ENCODE assay signal across 8 cellular contexts in genomic region chr19:12939908-12940533, GRCh38. TPM values are rescaled to one million over a fixed set of nuclear protein-coding genes. Genes with fewer than 3 reads are reported as not detected.
DNase-seq lines count a peak whose midpoint lies in the region; ATAC-seq and TF ChIP-seq lines count a peak whose summit lies in the region.

No MANE protein-coding gene starts in this region.

- H3K4me3 Mint-ChIP-seq in T-cell, result peak overlapping the region; percentile 98 to 99 (median 99)

- H3K27me3 ChIP-seq in sigmoid colon, result no peaks in the 10 kb centered on the region

- no peak for DNase-seq in T-cell
- no peak for DNase-seq in fibroblast of mammary gland (ENCODE audit: low read depth)
- DNase-seq in sigmoid colon, result no peak
- no peak for DNase-seq in SW480 (ENCODE audit: low spot score)
- no peak for DNase-seq in MV-4-11 (lab: John Stamatoyannopoulos, UW)
- no peak for DNase-seq in NCI-H187 (lab: John Stamatoyannopoulos, UW)

- WGBS in sigmoid colon, 2 donors, result 60 to 66% methylated on average over 12 of the region's 12 CpGs

- H3K36me3 Mint-ChIP-seq in T-cell, result peaks cover 38% of the 10 kb centered on the region

- H3K27ac ChIP-seq in sigmoid colon, result peak overlapping the region; percentile 40 to 98 (median 96)

- H3K4me1 ChIP-seq in sigmoid colon, result peaks cover 0 to 57% (median 34%) of the 10 kb centered on the region in 4 donors

- H3K9me3 ChIP-seq in sigmoid colon, result no peaks in the 10 kb centered on the region

- H3K36me3 ChIP-seq in sigmoid colon, result peaks cover 31 to 54% (median 39%) of the 10 kb centered on the region in 4 donors

- ATAC-seq in T-cell (replicated peaks in 1 of 4), result no peak
- ATAC-seq in GM21447 (IDR thresholded peaks at IDR 0.05; ENCODE audit: unreplicated experiment), result no peak

- intact Hi-C loops in sigmoid colon (cut with DNase I), result no loop called here

- POLR2A ChIA-PET in T-cell (lab: Charles Lee), result no interaction called here

- TF ChIP-seq POLR2A in sigmoid colon (IDR thresholded peaks at IDR 0.05), result no peak

- peaks cover 64 to 65% (median 65%) of the 10 kb centered on the region in 3 donors for H3K4me1 Mint-ChIP-seq in T-cell

- CTCF ChIA-PET in T-cell (lab: Charles Lee), result no interaction called here

- no peaks in the 10 kb centered on the region for H3K27me3 Mint-ChIP-seq in T-cell

- H3K9me3 Mint-ChIP-seq in T-cell, result no peaks in the 10 kb centered on the region

- H3K4me3 ChIP-seq in GM12875 (ENCODE audit: low read depth, low read length) (peak overlapping the region; percentile 97), fibroblast of mammary gland (ENCODE audit: control insufficient read depth, low read depth, low read length) (peak overlapping the region; percentile 99), sigmoid colon (peak overlapping the region in 3 of 4 donors; percentile 69 to 100 (median 96))

- no peak for TF ChIP-seq EP300 in sigmoid colon (IDR thresholded peaks at IDR 0.05)

- peak overlapping the region; percentile 92 to 95 for H3K27ac Mint-ChIP-seq in T-cell

- TF ChIP-seq CTCF in GM12875 (IDR thresholded peaks at IDR 0.05; ENCODE audit: borderline replicate concordance, insufficient read depth, low read depth, low read length) (no peak), fibroblast of mammary gland (conservative IDR thresholded peaks at IDR 0.05; ENCODE audit: control insufficient read depth, insufficient read depth, low read depth, low read length) (no peak), sigmoid colon (IDR thresholded peaks at IDR 0.05) (no peak)

RNA-seq across cellular contexts. Expression of gene CALR, which starts 1.6 kb away (rescaled TPM):
- total RNA-seq in T-cell, result 100 to 1,000 TPM; 429 to 530 (median 501) TPM
- 100 to 1,000 TPM; 147 to 260 (median 208) TPM for total RNA-seq in sigmoid colon
- 100 to 1,000 TPM in 2 of 3 donors, 10 to 100 TPM in 1; 70.3 to 717 (median 168) TPM for polyA plus RNA-seq in sigmoid colon

RNA-seq across cellular contexts. Expression of gene RAD23A, which starts 5.6 kb away (rescaled TPM):
- total RNA-seq in T-cell, result 100 to 1,000 TPM in 3 of 5 donors, 10 to 100 TPM in 2; 82.0 to 116 (median 104) TPM
- total RNA-seq in sigmoid colon, result 100 to 1,000 TPM in 3 of 4 donors, 10 to 100 TPM in 1; 98.8 to 133 (median 117) TPM
- 10 to 100 TPM; 58.7 to 99.3 (median 70.9) TPM for polyA plus RNA-seq in sigmoid colon

RNA-seq across cellular contexts. Expression of gene FARSA, which starts 6.5 kb away (rescaled TPM):
- 10 to 100 TPM; 28.3 to 86.2 (median 73.4) TPM for total RNA-seq in T-cell
- total RNA-seq in sigmoid colon, result 10 to 100 TPM; 21.4 to 33.3 (median 31.7) TPM
- polyA plus RNA-seq in sigmoid colon, result 10 to 100 TPM; 27.0 to 86.8 (median 29.1) TPM

RNA-seq across cellular contexts. Expression of gene GADD45GIP1, which starts 17.0 kb away (rescaled TPM):
- total RNA-seq in T-cell (10 to 100 TPM in 3 of 5 donors, 1 to 10 TPM in 2; 6.2 to 22.6 (median 20.1) TPM), sigmoid colon (10 to 100 TPM; 36.0 to 65.8 (median 53.5) TPM)
- 10 to 100 TPM; 23.6 to 32.1 (median 28.2) TPM for polyA plus RNA-seq in sigmoid colon

RNA-seq across cellular contexts. Expression of gene SYCE2, which starts 20.9 kb away (rescaled TPM):
- total RNA-seq in T-cell (1 to 10 TPM in 2 of 5 donors, not detected in 3; 2.5 to 2.8 TPM), sigmoid colon (not detected)
- under 1 TPM in 1 of 3 donors, not detected in 2; 0.17 TPM for polyA plus RNA-seq in sigmoid colon
